ENCODE assay signal across 8 cellular contexts in the genomic region with DNA sequence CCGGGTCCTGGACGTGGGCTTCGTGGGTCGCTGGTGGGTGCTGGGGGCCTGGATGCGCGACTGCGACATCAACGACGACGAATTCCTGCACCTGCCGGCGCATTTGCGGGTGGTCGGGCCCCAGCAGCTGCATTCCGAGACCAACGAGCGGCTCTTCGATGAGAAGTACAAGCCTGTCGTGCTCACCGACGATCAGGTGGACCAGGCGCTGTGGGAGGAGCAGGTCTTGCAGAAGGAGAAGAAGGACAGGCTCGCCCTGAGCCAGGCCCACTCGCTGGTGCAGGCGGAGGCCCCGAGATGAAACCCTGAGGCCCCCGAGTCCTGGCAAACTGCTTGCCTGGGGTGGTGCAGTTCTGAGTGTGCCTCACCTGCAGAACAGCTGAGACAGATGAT. TPM values are rescaled to one million over a fixed set of nuclear protein-coding genes. Genes with fewer than 3 reads are reported as not detected.
A peak's percentile ranks its signal among the peaks of the same experiment; 100 is the strongest.
DNase-seq lines count a peak whose midpoint lies in the region; ATAC-seq and TF ChIP-seq lines count a peak whose summit lies in the region.

No MANE protein-coding gene starts in this region.

- DNase-seq in GM12864 (ENCODE audit: low read depth) = no peak
- DNase-seq in RPMI8226 = peak; percentile 18
- DNase-seq in fibroblast of mammary gland (ENCODE audit: low read depth) = no peak
- no peak for DNase-seq in psoas muscle
- no peak for DNase-seq in middle frontal gyrus (ENCODE audit: extremely low spot score, low spot score)
- DNase-seq in inferior parietal cortex (ENCODE audit: extremely low spot score) = no peak

- no peaks in the 10 kb centered on the region for H3K27me3 ChIP-seq in psoas muscle (ENCODE audit: insufficient read depth in 3 of 3, low read length in 2 of 3)

- peaks cover 0 to 34% of the 10 kb centered on the region in 2 donors for H3K36me3 ChIP-seq in psoas muscle (ENCODE audit: insufficient read depth in 1 of 2, low read depth in 1 of 2)

- no peak for ATAC-seq in psoas muscle
- no peak for ATAC-seq in HG03045 (IDR thresholded peaks at IDR 0.05; ENCODE audit: unreplicated experiment)
- no peak for ATAC-seq in HG03095 (IDR thresholded peaks at IDR 0.05; ENCODE audit: unreplicated experiment)

- H3K4me3 ChIP-seq in GM12864 (ENCODE audit: low read depth, low read length) (peak overlapping the region; percentile 88), fibroblast of mammary gland (ENCODE audit: control insufficient read depth, low read depth, low read length) (peak overlapping the region; percentile 80), psoas muscle (peak overlapping the region; percentile 99)

- intact Hi-C loops in psoas muscle (cut with DNase I) = loop anchor here in 1 of 2 donors (5.0 kb wide), 1 partner anchor 52 kb away; no protein-coding TSS in a partner anchor

- TF ChIP-seq CTCF in GM12864 (IDR thresholded peaks at IDR 0.05; ENCODE audit: low read depth, low read length, missing control alignments) (no peak), fibroblast of mammary gland (conservative IDR thresholded peaks at IDR 0.05; ENCODE audit: control insufficient read depth, insufficient read depth, low read depth, low read length) (no peak), psoas muscle (IDR thresholded peaks at IDR 0.05) (no peak)

- peak overlapping the region; percentile 84 for H3K27ac ChIP-seq in psoas muscle

- H3K9me3 ChIP-seq in psoas muscle = no peaks in the 10 kb centered on the region

- H3K4me1 ChIP-seq in psoas muscle = peaks cover 26% of the 10 kb centered on the region

- 6 to 9% (median 8%) methylated on average over 27 of the region's 27 CpGs for WGBS in psoas muscle, 3 donors

RNA-seq across cellular contexts. Expression of a gene that starts 0.8 kb away (rescaled TPM):
- total RNA-seq in psoas muscle = 10 to 100 TPM; 12.9 to 24.2 (median 17.0) TPM
- 10 to 100 TPM; 17.1 to 29.0 (median 20.2) TPM for polyA plus RNA-seq in psoas muscle

RNA-seq across cellular contexts. Expression of a gene that starts 1.0 kb away (rescaled TPM):
- 10 to 100 TPM; 12.1 to 18.0 (median 16.7) TPM for total RNA-seq in psoas muscle
- 10 to 100 TPM; 13.7 to 18.5 (median 18.1) TPM for polyA plus RNA-seq in psoas muscle

RNA-seq across cellular contexts. Expression of a gene that starts 31.4 kb away (rescaled TPM):
- 10 to 100 TPM; 34.8 to 75.6 (median 50.5) TPM for total RNA-seq in psoas muscle
- polyA plus RNA-seq in psoas muscle = 100 to 1,000 TPM in 1 of 3 donors, 10 to 100 TPM in 2; 36.7 to 124 (median 51.9) TPM

RNA-seq across cellular contexts. Expression of a gene that starts 58.0 kb away (rescaled TPM):
- total RNA-seq in psoas muscle = 100 to 1,000 TPM in 2 of 4 donors, 10 to 100 TPM in 2; 59.1 to 105 (median 88.6) TPM
- 100 to 1,000 TPM in 1 of 3 donors, 10 to 100 TPM in 2; 61.1 to 110 (median 94.7) TPM for polyA plus RNA-seq in psoas muscle
